In the genomic region with DNA sequence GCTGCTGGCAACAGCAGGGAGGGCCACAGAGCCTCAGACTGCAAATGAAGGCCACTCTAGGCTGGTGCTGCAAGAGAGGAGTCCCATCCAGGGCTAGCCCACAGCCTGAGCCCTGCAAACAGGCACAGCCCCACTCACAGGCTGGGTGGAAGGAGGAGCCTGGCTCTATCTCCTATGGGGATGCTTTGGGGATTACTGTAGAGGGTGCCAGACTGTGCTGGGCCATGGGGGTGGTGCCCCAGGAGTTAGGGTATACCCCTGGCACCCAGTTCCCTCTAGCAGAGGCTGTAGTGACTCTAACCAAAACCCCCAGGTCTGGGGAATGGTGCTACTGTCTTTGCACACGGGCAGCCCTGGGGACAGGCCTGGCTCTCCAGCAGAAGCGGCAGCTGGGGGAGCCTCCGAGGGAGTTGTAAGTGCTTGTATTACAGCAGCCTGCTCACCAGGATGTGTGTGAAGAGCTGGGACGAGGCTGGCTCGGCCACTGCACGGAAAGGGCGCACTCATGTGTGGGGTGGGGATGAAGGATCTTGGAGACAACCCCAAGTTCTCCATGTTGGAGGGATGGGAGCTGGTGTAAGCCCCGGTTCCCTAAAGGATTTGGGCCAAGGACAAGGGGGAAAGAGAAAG, we compare ENCODE assay signal across 21 cellular contexts. TPM values are rescaled to one million over a fixed set of nuclear protein-coding genes. Genes with fewer than 3 reads are reported as not detected.
DNase-seq lines count a peak whose midpoint lies in the region; ATAC-seq, FAIRE-seq and TF ChIP-seq lines count a peak whose summit lies in the region.
"Had no signal": no experiment of that assay in that cellular context is flagged by ENCODE, and none has a peak within 500 bp of the region (broad histone marks: within the 10 kb centered on the region; RNA-seq: fewer than 3 reads in every experiment).

No MANE protein-coding gene starts in this region.

- FAIRE-seq in astrocyte (lab: Jason Lieb, UNC), result no peak
- FAIRE-seq: G401.6, H54, HepG2 had no signal

- intact Hi-C loops in gastrocnemius medialis (cut with DNase I; ENCODE audit: low total_unique reads), result no loop called here
- intact Hi-C loops in left lung (cut with DNase I), result no loop called here

- H3K79me2 ChIP-seq in astrocyte (ENCODE audit: insufficient read depth, low read length) (no peaks in the 10 kb centered on the region), mesendoderm (ENCODE audit: control insufficient read depth, insufficient read depth, low read length) (no peaks in the 10 kb centered on the region)

- H3K4me3 ChIP-seq in BLaER1 (no peak overlapping the region), astrocyte (ENCODE audit: insufficient read depth, low read depth, low read length) (no peak overlapping the region), gastrocnemius medialis (no peak overlapping the region), mesendoderm (ENCODE audit: low read length) (no peak overlapping the region), left lung (no peak overlapping the region)
- H3K4me3 ChIP-seq: SJSA1 had no signal

- H2AK5ac ChIP-seq in mesendoderm (ENCODE audit: low read length), result no peak overlapping the region

- in situ Hi-C loops in gastrocnemius medialis (cut with MboI; ENCODE audit: low sequenced_read_pairs in 4 of 4), result loop anchor here in 2 of 4 donors (5.0 to 10.0 kb wide), 2 partner anchors 68 to 70 kb away; no protein-coding TSS in a partner anchor

- peaks cover 34% of the 10 kb centered on the region for H3K4me1 Mint-ChIP-seq in astrocyte (ENCODE audit: low read depth, unreplicated experiment)

- TF ChIP-seq POLR2A in gastrocnemius medialis (IDR thresholded peaks at IDR 0.05), result no peak

- DNase-seq in NCI-H1694 treated with DMSO at 0.1 percent for 48 hours (lab: John Stamatoyannopoulos, UW) (peak; percentile 13), NCI-H1694 (lab: John Stamatoyannopoulos, UW) (no peak), astrocyte (ENCODE audit: low read depth) (no peak), gastrocnemius medialis (no peak), mesendoderm (no peak), pons (ENCODE audit: low spot score) (no peak), left lung (no peak)
- DNase-seq: AML-193, NCI-H1417 treated with DMSO at 0.1 percent for 48 hours, NCI-H2029 treated with DMSO at 0.1 percent for 48 hours, NCI-H446 treated with DMSO at 0.1 percent for 48 hours, NCI-H69 had no signal

- H3K4me3 Mint-ChIP-seq in astrocyte (ENCODE audit: unreplicated experiment), result no peak overlapping the region
- H3K4me3 Mint-ChIP-seq: CD14-positive monocyte had no signal

- no peak overlapping the region for H2BK120ac ChIP-seq in mesendoderm (ENCODE audit: low read depth, low read length)

- no CpG with 5 or more reads among the region's 8 CpGs for WGBS in mesendoderm (ENCODE audit: extremely low coverage, insufficient coverage, low lambda C conversion rate)

- H3K27me3 Mint-ChIP-seq in astrocyte (ENCODE audit: low read depth, unreplicated experiment), result no peaks in the 10 kb centered on the region

- H3K9ac ChIP-seq in BLaER1, result 0 out of 2 replicates have a peak overlapping the region, but pooled peaks have one; percentile 8
- H3K9ac ChIP-seq in astrocyte (ENCODE audit: low read length), result no peak overlapping the region
- H3K9ac ChIP-seq in mesendoderm (ENCODE audit: low read length), result no peak overlapping the region
- H3K9ac ChIP-seq: KMS-11 had no signal

- H3K79me1 ChIP-seq in mesendoderm (ENCODE audit: low read length), result no peaks in the 10 kb centered on the region

- peaks cover 31% of the 10 kb centered on the region for H3K36me3 Mint-ChIP-seq in astrocyte (ENCODE audit: low read depth, unreplicated experiment)

- no peak overlapping the region for H2AFZ ChIP-seq in astrocyte (ENCODE audit: low read depth, low read length)

- TF ChIP-seq CTCF in astrocyte (IDR thresholded peaks at IDR 0.05; ENCODE audit: insufficient read depth, low read depth, low read length), result no peak
- TF ChIP-seq CTCF in gastrocnemius medialis (IDR thresholded peaks at IDR 0.05 in 4 of 5, conservative IDR thresholded peaks at IDR 0.05 in 1 of 5), result no peak
- no peak for TF ChIP-seq CTCF in left lung (IDR thresholded peaks at IDR 0.05)

- H3K9me3 ChIP-seq in BLaER1 (no peaks in the 10 kb centered on the region), astrocyte (ENCODE audit: insufficient read depth, low read depth, low read length) (no peaks in the 10 kb centered on the region), gastrocnemius medialis (no peaks in the 10 kb centered on the region), left lung (no peaks in the 10 kb centered on the region)
- H3K9me3 ChIP-seq: SJSA1 had no signal

- no peak overlapping the region for H3K18ac ChIP-seq in mesendoderm (ENCODE audit: low read length)

- no peaks in the 10 kb centered on the region for H3K9me3 Mint-ChIP-seq in astrocyte (ENCODE audit: unreplicated experiment)
- H3K9me3 Mint-ChIP-seq: CD14-positive monocyte had no signal

- no peak overlapping the region for H3K23ac ChIP-seq in mesendoderm (ENCODE audit: low read length)

- H4K20me1 ChIP-seq in BLaER1 (peaks cover 14% of the 10 kb centered on the region; the same call in 1 of the 2 replicates), astrocyte (ENCODE audit: insufficient read depth, low read length) (no peaks in the 10 kb centered on the region)

- H3K4me1 ChIP-seq in BLaER1 (peaks cover 48% of the 10 kb centered on the region), astrocyte (ENCODE audit: insufficient read depth, low read length) (peaks cover 40% of the 10 kb centered on the region), gastrocnemius medialis (peaks cover 40 to 48% of the 10 kb centered on the region in 2 donors), mesendoderm (ENCODE audit: control insufficient read depth, low read depth, low read length) (no peaks in the 10 kb centered on the region), left lung (peaks cover 19 to 56% of the 10 kb centered on the region in 2 donors)

- no peak overlapping the region for H3K56ac ChIP-seq in mesendoderm (ENCODE audit: low read length)

- H3K4ac ChIP-seq in mesendoderm (ENCODE audit: low read depth, low read length), result no peak overlapping the region

- no peak overlapping the region for H4K5ac ChIP-seq in mesendoderm (ENCODE audit: low read length)

- peak overlapping the region; percentile 20; the same call in 1 of the 2 replicates for H3K27ac ChIP-seq in BLaER1
- H3K27ac ChIP-seq in astrocyte (ENCODE audit: low read depth, low read length), result no peak overlapping the region
- H3K27ac ChIP-seq in gastrocnemius medialis, result peak overlapping the region in 3 of 4 donors; percentile 75 to 82 (median 82)
- no peak overlapping the region for H3K27ac ChIP-seq in mesendoderm (ENCODE audit: low read depth, low read length)
- H3K27ac ChIP-seq in left lung, result no peak overlapping the region
- H3K27ac ChIP-seq: 22Rv1, KMS-11, SJSA1 had no signal

- H3K27ac Mint-ChIP-seq in astrocyte (ENCODE audit: unreplicated experiment), result peak overlapping the region; percentile 12

- H3K36me3 ChIP-seq in BLaER1 (peaks cover 55% of the 10 kb centered on the region), astrocyte (ENCODE audit: insufficient read depth, low read length) (peaks cover 17% of the 10 kb centered on the region), gastrocnemius medialis (peaks cover 0 to 65% of the 10 kb centered on the region in 2 donors), mesendoderm (ENCODE audit: control insufficient read depth, insufficient read depth, low read length) (peaks cover 10% of the 10 kb centered on the region), left lung (peaks cover 0 to 88% of the 10 kb centered on the region in 2 donors)

- H3K27me3 ChIP-seq in BLaER1, result no peaks in the 10 kb centered on the region
- no peaks in the 10 kb centered on the region for H3K27me3 ChIP-seq in astrocyte (ENCODE audit: insufficient read depth, low read length)
- H3K27me3 ChIP-seq in gastrocnemius medialis, result no peaks in the 10 kb centered on the region
- no peaks in the 10 kb centered on the region for H3K27me3 ChIP-seq in mesendoderm (ENCODE audit: insufficient read depth, low read length, poor library complexity)
- H3K27me3 ChIP-seq in left lung, result no peaks in the 10 kb centered on the region
- H3K27me3 ChIP-seq: SJSA1 had no signal

- ATAC-seq in gastrocnemius medialis (no peak), left lung (no peak)
- ATAC-seq: HepG2, Panc1 had no signal

- H2BK5ac ChIP-seq in mesendoderm (ENCODE audit: low read length), result no peak overlapping the region

- H4K8ac ChIP-seq in mesendoderm (ENCODE audit: low read depth, low read length), result no peak overlapping the region

- H3K4me2 ChIP-seq in BLaER1 (no peak overlapping the region), astrocyte (ENCODE audit: low read length) (no peak overlapping the region), mesendoderm (ENCODE audit: low read length) (no peak overlapping the region)
- H3K4me2 ChIP-seq: KMS-11 had no signal

- no peak overlapping the region for H2BK15ac ChIP-seq in mesendoderm (replicated peaks; ENCODE audit: low read depth)

RNA-seq across cellular contexts. Expression of a gene that starts 23.4 kb away (rescaled TPM):
- 57.3 and 63.0 TPM in 2 replicates for total RNA-seq in astrocyte
- total RNA-seq in gastrocnemius medialis, result 10 to 100 TPM; 10.0 to 19.9 (median 14.8) TPM
- 8.1 TPM for polyA plus RNA-seq in mesendoderm (2013, experiment 1 of 2)
- polyA plus RNA-seq in mesendoderm (2013, experiment 2 of 2), result 7.6 TPM
- 10 to 100 TPM; 34.2 to 34.7 TPM for total RNA-seq in left lung

RNA-seq across cellular contexts. Expression of a gene that starts 38.9 kb away (rescaled TPM):
- total RNA-seq in astrocyte, result 69.6 and 71.1 TPM in 2 replicates
- 100 to 1,000 TPM; 109 to 263 (median 211) TPM for total RNA-seq in gastrocnemius medialis
- polyA plus RNA-seq in mesendoderm (2013, experiment 1 of 2), result 27.9 TPM
- polyA plus RNA-seq in mesendoderm (2013, experiment 2 of 2), result 28.0 TPM
- 10 to 100 TPM; 54.7 to 97.7 TPM for total RNA-seq in left lung

RNA-seq across cellular contexts. Expression of a gene that starts 40.7 kb away (rescaled TPM):
- total RNA-seq in astrocyte, result 13.6 and 16.3 TPM in 2 replicates
- 1 to 10 TPM in 1 of 4 donors, under 1 TPM in 3; 0.10 to 1.4 (median 0.46) TPM for total RNA-seq in gastrocnemius medialis
- 2.9 TPM for polyA plus RNA-seq in mesendoderm (2013, experiment 1 of 2)
- polyA plus RNA-seq in mesendoderm (2013, experiment 2 of 2), result 3.2 TPM
- 10 to 100 TPM in 1 of 2 donors, 1 to 10 TPM in 1; 7.1 to 25.9 TPM for total RNA-seq in left lung
- polyA plus RNA-seq: CD14-positive monocyte had no signal

RNA-seq across cellular contexts. Expression of a gene that starts 50.9 kb away (rescaled TPM):
- total RNA-seq in astrocyte, result 48.9 and 53.5 TPM in 2 replicates
- 100 to 1,000 TPM in 2 of 4 donors, 10 to 100 TPM in 2; 56.9 to 129 (median 103) TPM for total RNA-seq in gastrocnemius medialis
- 64.1 TPM for polyA plus RNA-seq in mesendoderm (2013, experiment 1 of 2)
- 62.9 TPM for polyA plus RNA-seq in mesendoderm (2013, experiment 2 of 2)
- total RNA-seq in left lung, result 10 to 100 TPM; 33.5 to 41.4 TPM

Comparison
In these comparisons a context has a peak if more than half of its experiments do, and no peak if none do; other contexts are left out.
1. H3K27ac ChIP-seq: peak in BLaER1 (single experiment) and gastrocnemius medialis (3 of 4); none in astrocyte (single experiment), mesendoderm (single experiment) and left lung (0 of 2).